ENCODE assay signal across 1 cellular context in the genomic region with DNA sequence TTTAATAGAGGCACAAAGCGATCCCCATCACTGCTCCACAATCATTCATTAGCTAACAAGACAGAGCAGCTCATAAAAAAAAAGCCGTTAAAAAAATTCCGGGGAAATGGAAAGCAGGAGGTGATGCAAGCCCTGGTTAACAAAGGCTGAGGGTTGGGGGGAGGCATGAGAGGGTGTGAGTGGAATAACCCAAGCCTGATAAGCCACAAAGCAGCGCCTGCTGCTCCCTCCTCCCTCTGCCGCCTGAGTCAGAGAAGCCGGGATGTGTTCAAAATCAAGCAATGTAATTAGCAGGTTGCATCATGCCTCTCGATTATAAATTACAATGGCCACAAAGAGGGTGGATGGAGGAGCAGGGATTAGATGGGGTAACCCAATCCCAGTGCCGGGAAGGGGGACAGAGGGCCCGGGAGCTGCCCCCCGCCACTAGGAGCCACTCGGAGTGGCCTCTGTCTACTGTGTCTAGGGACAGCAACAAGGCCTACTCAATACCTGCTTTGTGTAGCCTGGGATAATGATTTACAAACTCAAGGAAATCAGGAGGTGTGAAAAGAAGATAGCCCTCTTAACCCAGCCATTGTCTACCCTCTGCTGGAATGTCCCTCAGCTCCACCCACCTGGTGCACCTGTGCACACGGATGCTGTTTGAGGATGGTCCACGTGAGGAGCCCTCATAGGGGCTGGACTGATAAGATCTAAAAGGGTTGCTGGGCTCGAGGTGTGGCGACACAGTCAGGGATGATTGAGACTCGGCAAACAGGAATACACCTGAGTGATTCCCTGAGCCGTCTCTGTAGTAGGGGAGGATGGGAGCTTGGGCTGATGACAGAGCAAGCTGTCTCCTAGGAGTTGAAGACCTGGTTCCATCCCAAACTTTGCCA.
A peak's percentile ranks its signal among the peaks of the same experiment; 100 is the strongest.
TF ChIP-seq lines count a peak whose summit lies in the region.

No MANE protein-coding gene starts in this region.

TF ChIP-seq in K562, 482 proteins besides CTCF, POLR2A, EP300 and RAD21 (continued from another document and continues in another):
- TF ChIP-seq, protein P1, sequence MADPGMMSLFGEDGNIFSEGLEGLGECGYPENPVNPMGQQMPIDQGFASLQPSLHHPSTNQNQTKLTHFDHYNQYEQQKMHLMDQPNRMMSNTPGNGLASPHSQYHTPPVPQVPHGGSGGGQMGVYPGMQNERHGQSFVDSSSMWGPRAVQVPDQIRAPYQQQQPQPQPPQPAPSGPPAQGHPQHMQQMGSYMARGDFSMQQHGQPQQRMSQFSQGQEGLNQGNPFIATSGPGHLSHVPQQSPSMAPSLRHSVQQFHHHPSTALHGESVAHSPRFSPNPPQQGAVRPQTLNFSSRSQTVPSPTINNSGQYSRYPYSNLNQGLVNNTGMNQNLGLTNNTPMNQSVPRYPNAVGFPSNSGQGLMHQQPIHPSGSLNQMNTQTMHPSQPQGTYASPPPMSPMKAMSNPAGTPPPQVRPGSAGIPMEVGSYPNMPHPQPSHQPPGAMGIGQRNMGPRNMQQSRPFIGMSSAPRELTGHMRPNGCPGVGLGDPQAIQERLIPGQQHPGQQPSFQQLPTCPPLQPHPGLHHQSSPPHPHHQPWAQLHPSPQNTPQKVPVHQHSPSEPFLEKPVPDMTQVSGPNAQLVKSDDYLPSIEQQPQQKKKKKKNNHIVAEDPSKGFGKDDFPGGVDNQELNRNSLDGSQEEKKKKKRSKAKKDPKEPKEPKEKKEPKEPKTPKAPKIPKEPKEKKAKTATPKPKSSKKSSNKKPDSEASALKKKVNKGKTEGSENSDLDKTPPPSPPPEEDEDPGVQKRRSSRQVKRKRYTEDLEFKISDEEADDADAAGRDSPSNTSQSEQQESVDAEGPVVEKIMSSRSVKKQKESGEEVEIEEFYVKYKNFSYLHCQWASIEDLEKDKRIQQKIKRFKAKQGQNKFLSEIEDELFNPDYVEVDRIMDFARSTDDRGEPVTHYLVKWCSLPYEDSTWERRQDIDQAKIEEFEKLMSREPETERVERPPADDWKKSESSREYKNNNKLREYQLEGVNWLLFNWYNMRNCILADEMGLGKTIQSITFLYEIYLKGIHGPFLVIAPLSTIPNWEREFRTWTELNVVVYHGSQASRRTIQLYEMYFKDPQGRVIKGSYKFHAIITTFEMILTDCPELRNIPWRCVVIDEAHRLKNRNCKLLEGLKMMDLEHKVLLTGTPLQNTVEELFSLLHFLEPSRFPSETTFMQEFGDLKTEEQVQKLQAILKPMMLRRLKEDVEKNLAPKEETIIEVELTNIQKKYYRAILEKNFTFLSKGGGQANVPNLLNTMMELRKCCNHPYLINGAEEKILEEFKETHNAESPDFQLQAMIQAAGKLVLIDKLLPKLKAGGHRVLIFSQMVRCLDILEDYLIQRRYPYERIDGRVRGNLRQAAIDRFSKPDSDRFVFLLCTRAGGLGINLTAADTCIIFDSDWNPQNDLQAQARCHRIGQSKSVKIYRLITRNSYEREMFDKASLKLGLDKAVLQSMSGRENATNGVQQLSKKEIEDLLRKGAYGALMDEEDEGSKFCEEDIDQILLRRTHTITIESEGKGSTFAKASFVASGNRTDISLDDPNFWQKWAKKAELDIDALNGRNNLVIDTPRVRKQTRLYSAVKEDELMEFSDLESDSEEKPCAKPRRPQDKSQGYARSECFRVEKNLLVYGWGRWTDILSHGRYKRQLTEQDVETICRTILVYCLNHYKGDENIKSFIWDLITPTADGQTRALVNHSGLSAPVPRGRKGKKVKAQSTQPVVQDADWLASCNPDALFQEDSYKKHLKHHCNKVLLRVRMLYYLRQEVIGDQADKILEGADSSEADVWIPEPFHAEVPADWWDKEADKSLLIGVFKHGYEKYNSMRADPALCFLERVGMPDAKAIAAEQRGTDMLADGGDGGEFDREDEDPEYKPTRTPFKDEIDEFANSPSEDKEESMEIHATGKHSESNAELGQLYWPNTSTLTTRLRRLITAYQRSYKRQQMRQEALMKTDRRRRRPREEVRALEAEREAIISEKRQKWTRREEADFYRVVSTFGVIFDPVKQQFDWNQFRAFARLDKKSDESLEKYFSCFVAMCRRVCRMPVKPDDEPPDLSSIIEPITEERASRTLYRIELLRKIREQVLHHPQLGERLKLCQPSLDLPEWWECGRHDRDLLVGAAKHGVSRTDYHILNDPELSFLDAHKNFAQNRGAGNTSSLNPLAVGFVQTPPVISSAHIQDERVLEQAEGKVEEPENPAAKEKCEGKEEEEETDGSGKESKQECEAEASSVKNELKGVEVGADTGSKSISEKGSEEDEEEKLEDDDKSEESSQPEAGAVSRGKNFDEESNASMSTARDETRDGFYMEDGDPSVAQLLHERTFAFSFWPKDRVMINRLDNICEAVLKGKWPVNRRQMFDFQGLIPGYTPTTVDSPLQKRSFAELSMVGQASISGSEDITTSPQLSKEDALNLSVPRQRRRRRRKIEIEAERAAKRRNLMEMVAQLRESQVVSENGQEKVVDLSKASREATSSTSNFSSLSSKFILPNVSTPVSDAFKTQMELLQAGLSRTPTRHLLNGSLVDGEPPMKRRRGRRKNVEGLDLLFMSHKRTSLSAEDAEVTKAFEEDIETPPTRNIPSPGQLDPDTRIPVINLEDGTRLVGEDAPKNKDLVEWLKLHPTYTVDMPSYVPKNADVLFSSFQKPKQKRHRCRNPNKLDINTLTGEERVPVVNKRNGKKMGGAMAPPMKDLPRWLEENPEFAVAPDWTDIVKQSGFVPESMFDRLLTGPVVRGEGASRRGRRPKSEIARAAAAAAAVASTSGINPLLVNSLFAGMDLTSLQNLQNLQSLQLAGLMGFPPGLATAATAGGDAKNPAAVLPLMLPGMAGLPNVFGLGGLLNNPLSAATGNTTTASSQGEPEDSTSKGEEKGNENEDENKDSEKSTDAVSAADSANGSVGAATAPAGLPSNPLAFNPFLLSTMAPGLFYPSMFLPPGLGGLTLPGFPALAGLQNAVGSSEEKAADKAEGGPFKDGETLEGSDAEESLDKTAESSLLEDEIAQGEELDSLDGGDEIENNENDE (IDR thresholded peaks at IDR 0.05; ENCODE audit: low read depth, low read length), result no peak
- TF ChIP-seq HNRNPLL (IDR thresholded peaks at IDR 0.05; ENCODE audit: low read depth, low read length, poor library complexity, severe bottlenecking) (peak; percentile 13), SMAD4 (CRISPR knock-in tag; conservative IDR thresholded peaks at IDR 0.05) (peak; percentile 95), BMI1 (IDR thresholded peaks at IDR 0.05; ENCODE audit: low read length) (no peak), KLF6 (CRISPR knock-in tag; IDR thresholded peaks at IDR 0.05; ENCODE audit: borderline replicate concordance) (peak; percentile 91), MAFG (tag; conservative IDR thresholded peaks at IDR 0.05) (no peak), JUNB (CRISPR knock-in tag; conservative IDR thresholded peaks at IDR 0.05) (peak; percentile 68), HMG20B (CRISPR knock-in tag; IDR thresholded peaks at IDR 0.05) (no peak), RBM17 (IDR thresholded peaks at IDR 0.05; ENCODE audit: borderline replicate concordance, low read depth, low read length) (no peak), NCOA4 (IDR thresholded peaks at IDR 0.05; ENCODE audit: partially characterized antibody) (no peak), ZNF253 (CRISPR knock-in tag; conservative IDR thresholded peaks at IDR 0.05) (no peak), XRCC5 (IDR thresholded peaks at IDR 0.05; ENCODE audit: low read depth, low read length) (no peak), CBX2 (IDR thresholded peaks at IDR 0.05; ENCODE audit: insufficient read depth, low read length, poor library complexity, severe bottlenecking) (no peak), KLF13 (tag; IDR thresholded peaks at IDR 0.05; ENCODE audit: borderline replicate concordance, low read depth) (no peak; the same call in 1 of the 2 replicates), ZNF121 (CRISPR knock-in tag; conservative IDR thresholded peaks at IDR 0.05) (no peak), SREBF2 (CRISPR knock-in tag; IDR thresholded peaks at IDR 0.05) (no peak), TAF7 (tag; IDR thresholded peaks at IDR 0.05) (peak; percentile 66)
- TF ChIP-seq, protein P2, sequence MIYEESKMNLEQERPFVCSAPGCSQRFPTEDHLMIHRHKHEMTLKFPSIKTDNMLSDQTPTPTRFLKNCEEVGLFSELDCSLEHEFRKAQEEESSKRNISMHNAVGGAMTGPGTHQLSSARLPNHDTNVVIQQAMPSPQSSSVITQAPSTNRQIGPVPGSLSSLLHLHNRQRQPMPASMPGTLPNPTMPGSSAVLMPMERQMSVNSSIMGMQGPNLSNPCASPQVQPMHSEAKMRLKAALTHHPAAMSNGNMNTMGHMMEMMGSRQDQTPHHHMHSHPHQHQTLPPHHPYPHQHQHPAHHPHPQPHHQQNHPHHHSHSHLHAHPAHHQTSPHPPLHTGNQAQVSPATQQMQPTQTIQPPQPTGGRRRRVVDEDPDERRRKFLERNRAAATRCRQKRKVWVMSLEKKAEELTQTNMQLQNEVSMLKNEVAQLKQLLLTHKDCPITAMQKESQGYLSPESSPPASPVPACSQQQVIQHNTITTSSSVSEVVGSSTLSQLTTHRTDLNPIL (CRISPR knock-in tag; IDR thresholded peaks at IDR 0.05), result 0 out of 2 replicates have a peak, but pooled peaks have one; percentile 43
- TF ChIP-seq, protein P3, sequence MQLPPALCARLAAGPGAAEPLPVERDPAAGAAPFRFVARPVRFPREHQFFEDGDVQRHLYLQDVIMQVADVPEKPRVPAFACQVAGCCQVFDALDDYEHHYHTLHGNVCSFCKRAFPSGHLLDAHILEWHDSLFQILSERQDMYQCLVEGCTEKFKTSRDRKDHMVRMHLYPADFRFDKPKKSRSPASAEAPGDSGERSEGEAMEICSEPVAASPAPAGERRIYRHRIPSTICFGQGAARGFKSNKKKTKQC (CRISPR knock-in tag; IDR thresholded peaks at IDR 0.05), result no peak; the same call in 1 of the 2 replicates
- TF ChIP-seq, protein P4, sequence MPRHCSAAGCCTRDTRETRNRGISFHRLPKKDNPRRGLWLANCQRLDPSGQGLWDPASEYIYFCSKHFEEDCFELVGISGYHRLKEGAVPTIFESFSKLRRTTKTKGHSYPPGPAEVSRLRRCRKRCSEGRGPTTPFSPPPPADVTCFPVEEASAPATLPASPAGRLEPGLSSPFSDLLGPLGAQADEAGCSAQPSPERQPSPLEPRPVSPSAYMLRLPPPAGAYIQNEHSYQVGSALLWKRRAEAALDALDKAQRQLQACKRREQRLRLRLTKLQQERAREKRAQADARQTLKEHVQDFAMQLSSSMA (CRISPR knock-in tag; IDR thresholded peaks at IDR 0.05), result peak; percentile 54; the same call in 1 of the 2 replicates
- TF ChIP-seq, protein P5, sequence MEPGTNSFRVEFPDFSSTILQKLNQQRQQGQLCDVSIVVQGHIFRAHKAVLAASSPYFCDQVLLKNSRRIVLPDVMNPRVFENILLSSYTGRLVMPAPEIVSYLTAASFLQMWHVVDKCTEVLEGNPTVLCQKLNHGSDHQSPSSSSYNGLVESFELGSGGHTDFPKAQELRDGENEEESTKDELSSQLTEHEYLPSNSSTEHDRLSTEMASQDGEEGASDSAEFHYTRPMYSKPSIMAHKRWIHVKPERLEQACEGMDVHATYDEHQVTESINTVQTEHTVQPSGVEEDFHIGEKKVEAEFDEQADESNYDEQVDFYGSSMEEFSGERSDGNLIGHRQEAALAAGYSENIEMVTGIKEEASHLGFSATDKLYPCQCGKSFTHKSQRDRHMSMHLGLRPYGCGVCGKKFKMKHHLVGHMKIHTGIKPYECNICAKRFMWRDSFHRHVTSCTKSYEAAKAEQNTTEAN (CRISPR knock-in tag; IDR thresholded peaks at IDR 0.05), result 0 out of 2 replicates have a peak, but pooled peaks have one; percentile 66
- TF ChIP-seq, protein P6, sequence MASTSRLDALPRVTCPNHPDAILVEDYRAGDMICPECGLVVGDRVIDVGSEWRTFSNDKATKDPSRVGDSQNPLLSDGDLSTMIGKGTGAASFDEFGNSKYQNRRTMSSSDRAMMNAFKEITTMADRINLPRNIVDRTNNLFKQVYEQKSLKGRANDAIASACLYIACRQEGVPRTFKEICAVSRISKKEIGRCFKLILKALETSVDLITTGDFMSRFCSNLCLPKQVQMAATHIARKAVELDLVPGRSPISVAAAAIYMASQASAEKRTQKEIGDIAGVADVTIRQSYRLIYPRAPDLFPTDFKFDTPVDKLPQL (IDR thresholded peaks at IDR 0.05; ENCODE audit: extremely low read depth, insufficient read length), result no peak
- TF ChIP-seq, protein P7, sequence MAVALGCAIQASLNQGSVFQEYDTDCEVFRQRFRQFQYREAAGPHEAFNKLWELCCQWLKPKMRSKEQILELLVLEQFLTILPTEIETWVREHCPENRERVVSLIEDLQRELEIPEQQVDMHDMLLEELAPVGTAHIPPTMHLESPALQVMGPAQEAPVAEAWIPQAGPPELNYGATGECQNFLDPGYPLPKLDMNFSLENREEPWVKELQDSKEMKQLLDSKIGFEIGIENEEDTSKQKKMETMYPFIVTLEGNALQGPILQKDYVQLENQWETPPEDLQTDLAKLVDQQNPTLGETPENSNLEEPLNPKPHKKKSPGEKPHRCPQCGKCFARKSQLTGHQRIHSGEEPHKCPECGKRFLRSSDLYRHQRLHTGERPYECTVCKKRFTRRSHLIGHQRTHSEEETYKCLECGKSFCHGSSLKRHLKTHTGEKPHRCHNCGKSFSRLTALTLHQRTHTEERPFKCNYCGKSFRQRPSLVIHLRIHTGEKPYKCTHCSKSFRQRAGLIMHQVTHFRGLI (CRISPR knock-in tag; IDR thresholded peaks at IDR 0.05), result peak; percentile 17
- TF ChIP-seq, protein P8, sequence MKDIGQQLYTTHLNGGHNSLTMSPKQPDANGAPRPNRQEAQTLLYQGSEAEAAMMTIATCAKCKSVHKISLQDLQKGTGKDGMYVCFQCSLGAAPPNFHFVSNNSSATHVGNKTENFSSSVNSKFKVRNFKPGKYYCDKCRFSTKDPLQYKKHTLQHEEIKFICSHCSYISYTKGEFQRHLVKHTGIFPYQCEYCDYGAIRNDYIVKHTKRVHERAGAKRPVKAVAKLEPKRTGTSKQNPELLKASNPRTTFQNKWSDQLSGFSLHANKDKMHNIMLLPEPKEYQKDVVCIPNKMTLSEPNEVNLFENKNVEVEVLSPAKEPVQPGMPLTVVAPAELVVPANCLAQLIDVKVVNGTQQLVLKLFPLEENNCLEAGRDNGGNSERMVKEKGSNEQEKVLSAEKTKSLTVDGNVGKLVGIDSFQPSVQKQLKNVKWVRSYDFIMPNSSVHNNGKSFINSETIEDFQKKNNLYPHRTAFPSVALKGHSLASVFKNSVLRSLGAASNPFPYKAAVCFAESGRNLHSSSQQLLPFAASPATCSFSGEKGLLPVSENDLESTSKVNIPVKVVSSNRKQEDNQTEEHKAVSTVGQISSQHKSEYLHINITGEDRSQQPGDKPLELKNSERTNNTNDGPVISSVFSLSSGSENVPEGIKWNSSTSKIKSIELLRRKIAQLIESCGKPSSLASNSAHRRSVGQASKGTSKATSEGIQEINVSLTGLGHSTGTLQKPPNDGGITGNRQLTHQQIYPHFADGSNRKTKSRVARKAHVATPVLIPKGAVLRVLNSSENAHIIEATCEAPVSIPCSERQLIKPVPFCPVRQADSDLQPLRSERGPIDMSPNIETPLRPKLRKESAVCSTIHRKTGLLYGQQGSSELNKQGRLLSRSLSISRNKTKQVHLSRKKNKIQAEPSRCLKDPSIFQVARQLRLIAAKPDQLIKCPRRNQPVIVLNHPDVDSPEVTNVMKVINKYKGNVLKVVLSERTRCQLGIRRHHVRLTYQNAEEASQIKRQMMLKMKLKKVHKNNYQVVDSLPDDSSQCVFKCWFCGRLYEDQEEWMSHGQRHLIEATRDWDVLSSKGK (CRISPR knock-in tag; IDR thresholded peaks at IDR 0.05), result no peak
